Comparison of ENCODE assay signal across 8 cellular contexts in genomic region chr17:76725580-76726230, GRCh38. TPM values are rescaled to one million over a fixed set of nuclear protein-coding genes. Genes with fewer than 3 reads are reported as not detected.
DNase-seq lines count a peak whose midpoint lies in the region; ATAC-seq lines count a peak whose summit lies in the region.

No MANE protein-coding gene starts in this region.

- H3K4me3 Mint-ChIP-seq in central memory CD8-positive, alpha-beta T cell = peak overlapping the region; percentile 90

- H3K36me3 Mint-ChIP-seq in central memory CD8-positive, alpha-beta T cell (ENCODE audit: insufficient read depth) = peaks cover 85% of the 10 kb centered on the region

- H3K27me3 Mint-ChIP-seq in central memory CD8-positive, alpha-beta T cell = no peaks in the 10 kb centered on the region

- H3K27ac Mint-ChIP-seq in central memory CD8-positive, alpha-beta T cell (ENCODE audit: low read depth) = peak overlapping the region; percentile 99

- peak; percentile 23 for ATAC-seq in GM21526 (IDR thresholded peaks at IDR 0.05; ENCODE audit: low FRiP score, unreplicated experiment)
- ATAC-seq in central memory CD8-positive, alpha-beta T cell (replicated peaks; ENCODE audit: extremely low read depth, poor library complexity, severe bottlenecking) = peak; percentile 35
- peak; percentile 52 for ATAC-seq in left lobe of liver

- in situ Hi-C loops in KBM-7 (cut with MboI; ENCODE audit: low pct_unique_long_range_greater_than_20kb, low sequenced_read_pairs) = no loop called here

- no peaks in the 10 kb centered on the region for H3K9me3 Mint-ChIP-seq in central memory CD8-positive, alpha-beta T cell

- H3K4me1 Mint-ChIP-seq in central memory CD8-positive, alpha-beta T cell = peaks cover 37% of the 10 kb centered on the region

- peak; percentile 77 for DNase-seq in DMS53 (lab: John Stamatoyannopoulos, UW)
- DNase-seq in KBM-7 = peak; percentile 68
- DNase-seq in activated CD4-positive, CD25-positive, alpha-beta regulatory T cell treated with anti-CD3 and anti-CD28 coated beads, Interleukin-2, amount 50 U/mL, for 72 hours = peak; percentile 73
- peak in 1 of 2 donors; percentile 70 for DNase-seq in central memory CD8-positive, alpha-beta T cell (ENCODE audit: low spot score in 2 of 2)
- peak; percentile 75 for DNase-seq in left lobe of liver (ENCODE audit: low spot score)
- DNase-seq in stimulated activated CD4-positive, alpha-beta T cell treated with anti-CD3 and anti-CD28 coated beads, Interleukin-4, amount 100 ng/mL, for 4 hours = peak; percentile 68
- no peak for DNase-seq in DMS79 (lab: John Stamatoyannopoulos, UW)

RNA-seq across cellular contexts. Expression of gene JMJD6, which starts 0.7 kb away (rescaled TPM):
- 11.3 TPM for total RNA-seq in left lobe of liver

RNA-seq across cellular contexts. Expression of gene METTL23, which starts 0.9 kb away (rescaled TPM):
- total RNA-seq in left lobe of liver = 17.5 TPM

RNA-seq across cellular contexts. Expression of gene SRSF2, which starts 11.4 kb away (rescaled TPM):
- total RNA-seq in left lobe of liver = 78.1 TPM

RNA-seq across cellular contexts. Expression of gene MFSD11, which starts 12.2 kb away (rescaled TPM):
- total RNA-seq in left lobe of liver = 13.4 TPM

RNA-seq across cellular contexts. Expression of gene MXRA7, which starts 14.9 kb away (rescaled TPM):
- total RNA-seq in left lobe of liver = 9.3 TPM
